8 cellular contexts compared by ENCODE assay signal in the genomic region with DNA sequence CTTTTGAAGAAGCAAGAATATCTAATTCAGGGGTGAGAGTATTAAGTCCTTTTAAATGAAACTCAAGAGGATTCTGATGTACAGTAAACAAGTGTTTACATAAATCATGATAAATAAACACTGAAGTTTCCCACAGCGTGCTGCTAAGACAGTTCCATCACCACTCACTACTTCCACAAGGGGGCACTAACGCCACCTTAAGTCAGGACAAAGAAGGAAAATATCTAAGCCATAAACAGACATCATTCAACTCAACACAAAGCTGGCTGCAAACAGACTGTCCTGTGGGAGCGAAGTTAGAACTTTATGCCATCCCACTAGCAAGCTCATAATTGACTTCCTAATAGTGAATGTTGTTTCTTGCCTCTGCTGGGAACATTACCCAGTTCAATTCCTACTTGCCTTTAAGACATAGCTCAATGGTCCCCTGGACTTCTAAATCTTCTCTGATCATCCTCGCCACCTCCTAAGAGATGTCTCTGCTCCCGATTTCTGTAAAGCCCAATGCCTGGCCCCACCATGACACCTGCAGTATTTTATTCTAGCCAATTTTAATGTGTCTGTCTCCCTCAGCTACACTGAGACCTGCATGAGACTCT. TPM values are rescaled to one million over a fixed set of nuclear protein-coding genes. Genes with fewer than 3 reads are reported as not detected.
DNase-seq lines count a peak whose midpoint lies in the region; ATAC-seq, FAIRE-seq and TF ChIP-seq lines count a peak whose summit lies in the region.

No MANE protein-coding gene starts in this region.

- H3K79me2 ChIP-seq in HepG2 (ENCODE audit: insufficient read depth, low read length): no peaks in the 10 kb centered on the region

- no TSS peak for BruUV-seq in HepG2 (replicated peaks; lab: Mats Ljungman, UMichigan)

- intact Hi-C loops in HepG2 (cut with micrococcal nuclease; ENCODE audit: unreplicated experiment): loop anchor here (1.0 to 10.0 kb wide), 8 partner anchors 23 to 591 kb away; partner anchors contain the start of gene CUL3

- CTCF ChIA-PET in HepG2 (lab: Yijun Ruan, JAX; ENCODE audit: low intra/inter-chr PET ratio, low total read pairs): interaction anchor here (0.9 to 12.2 kb wide), 6 partner anchors 21 to 295 kb away, joined by 3 to 272 read pairs (median 4); no protein-coding TSS in a partner anchor

- no peak overlapping the region for H3K27ac ChIP-seq in HepG2 (ENCODE audit: extremely low read length, insufficient read depth, low read length)

- H3K4me2 ChIP-seq in HepG2 (ENCODE audit: low read depth, low read length): no peak overlapping the region

- DNase-seq in NCI-H226 (peak; percentile 48), cerebellum (ENCODE audit: low spot score) (peak; percentile 58), HepG2 (ENCODE audit: low spot score) (peak; percentile 77)
- DNase-seq in stimulated activated CD8-positive, alpha-beta memory T cell treated with anti-CD3 and anti-CD28 coated beads, Interleukin-12 subunit alpha, Interleukin-12 subunit beta, amount 100 ng/mL, for 24 hours (ENCODE audit: extremely low read depth): peak; percentile 19

- POLR2A ChIA-PET in HepG2 (lab: Yijun Ruan, JAX): interaction anchor here (1.1 to 3.4 kb wide), 6 partner anchors 15 to 290 kb away, joined by 3 to 13 read pairs (median 6); partner anchors contain the start of gene SERPINE2

- peaks cover 61% of the 10 kb centered on the region for H3K4me1 ChIP-seq in HepG2 (ENCODE audit: insufficient read depth, low read length)

- H3K27me3 ChIP-seq in HepG2 (ENCODE audit: control insufficient read depth in 1 of 2, insufficient read depth in 2 of 2, low read length in 2 of 2): no peaks in the 10 kb centered on the region

- WGBS in HepG2 (ENCODE audit: low lambda C conversion rate): 26% methylated on average over 5 of the region's 5 CpGs

- FAIRE-seq in A204.1 (lab: Jason Lieb, UNC): peak; percentile 86
- peak; percentile 97 for FAIRE-seq in HepG2 (lab: Jason Lieb, UNC)

- no peaks in the 10 kb centered on the region for H3K9me3 ChIP-seq in HepG2 (ENCODE audit: low read length)

- TF ChIP-seq CTCF in HepG2 (CRISPR knock-in tag; IDR thresholded peaks at IDR 0.05): peak; percentile 92

- no peak for TF ChIP-seq POLR2A in GM18505 (IDR thresholded peaks at IDR 0.05; ENCODE audit: borderline replicate concordance, extremely low read depth, insufficient read depth, insufficient read length)
- TF ChIP-seq POLR2A in HepG2 (IDR thresholded peaks at IDR 0.05; ENCODE audit: insufficient read depth in 1 of 2, low read depth in 2 of 2, low read length in 2 of 2): no peak

- no peak overlapping the region for H3K4me3 ChIP-seq in HepG2 (replicated peaks in 1 of 3; ENCODE audit: insufficient read depth in 1 of 3, low read depth in 2 of 3, low read length in 3 of 3)

- TF ChIP-seq EP300 in HepG2 (IDR thresholded peaks at IDR 0.05; ENCODE audit: low read depth in 2 of 2, low read length in 2 of 2) (no peak), HepG2 (CRISPR knock-in tag; IDR thresholded peaks at IDR 0.05; ENCODE audit: borderline replicate concordance) (no peak)

- H4K20me1 ChIP-seq in HepG2 (ENCODE audit: insufficient read depth, low read length): no peaks in the 10 kb centered on the region

- H3K36me3 ChIP-seq in HepG2 (replicated peaks in 1 of 2; ENCODE audit: control insufficient read depth in 1 of 2, insufficient read depth in 2 of 2, low read length in 2 of 2): no peaks in the 10 kb centered on the region

- in situ Hi-C loops in HepG2 (cut with HindIII; ENCODE audit: extremely low pct_ligation_motif_present, low pct_unique_long_range_greater_than_20kb): loop anchor here (5.0 to 10.0 kb wide), 2 partner anchors 294 to 661 kb away; no protein-coding TSS in a partner anchor

- no peak overlapping the region for H2AFZ ChIP-seq in HepG2 (ENCODE audit: low read length)

- no peak overlapping the region for H3K9ac ChIP-seq in HepG2 (ENCODE audit: insufficient read depth, low read depth, low read length)

- peak; percentile 62 for ATAC-seq in GM18505 (IDR thresholded peaks at IDR 0.05; ENCODE audit: unreplicated experiment)
- ATAC-seq in HG03066 (IDR thresholded peaks at IDR 0.05; ENCODE audit: low read depth, unreplicated experiment): peak; percentile 79
- peak; percentile 56 to 62 for ATAC-seq in activated CD4-positive, CD25-positive, alpha-beta regulatory T cell treated with anti-CD3 and anti-CD28 coated beads, Interleukin-2, amount 50 U/mL, for 24 hours
- peak; percentile 44 for ATAC-seq in HepG2

- peak; percentile 86 for TF ChIP-seq RAD21 in HepG2 (CRISPR knock-in tag; IDR thresholded peaks at IDR 0.05)

RNA-seq across cellular contexts. Expression of gene MRPL44, which starts 36.5 kb away (rescaled TPM):
- total RNA-seq in cerebellum (27.9 TPM), HepG2 (2016; rRNA removed; fragmentation: Illumina TruSeq; extraction: Trizol) (78.0 and 101 TPM in 2 replicates)
- total RNA-seq in HepG2 (2016; cell fraction: cytosol; rRNA removed; fragmentation: Illumina TruSeq; extraction: Trizol; ENCODE audit: low read depth): 19.7 and 21.8 TPM in 2 replicates
- total RNA-seq in HepG2 (2016; cell fraction: insoluble cytoplasmic fraction; rRNA removed; fragmentation: Illumina TruSeq; extraction: Trizol): 76.1 and 100 TPM in 2 replicates
- total RNA-seq in HepG2 (2016; cell fraction: membrane; rRNA removed; fragmentation: Illumina TruSeq; extraction: Trizol): 38.1 and 39.0 TPM in 2 replicates
- total RNA-seq in HepG2 (2016; cell fraction: nucleus; rRNA removed; fragmentation: Illumina TruSeq; extraction: Trizol): 33.6 TPM in 2 replicates
- 31.1 and 38.4 TPM in 2 replicates for polyA plus RNA-seq in HepG2 (2011; rRNA removed)
- 29.5 and 37.2 TPM in 2 replicates for polyA plus RNA-seq in HepG2 (2011; cell fraction: cytosol; rRNA removed)
- 7.5 and 10.9 TPM in 2 replicates for polyA plus RNA-seq in HepG2 (2011; cell fraction: nucleus; rRNA removed)
- polyA plus RNA-seq in HepG2 (2012): 31.9 and 35.7 TPM in 2 replicates
- polyA plus RNA-seq in HepG2 (2016; cell fraction: cytosol; fragmentation: Illumina TruSeq; extraction: Trizol; ENCODE audit: low read depth): 10.7 and 11.0 TPM in 2 replicates
- 114 TPM in 2 replicates for polyA plus RNA-seq in HepG2 (2016; cell fraction: insoluble cytoplasmic fraction; fragmentation: Illumina TruSeq; extraction: Trizol; ENCODE audit: low read depth)
- 18.8 and 22.2 TPM in 2 replicates for polyA plus RNA-seq in HepG2 (2016; cell fraction: membrane; fragmentation: Illumina TruSeq; extraction: Trizol; ENCODE audit: low read depth)
- polyA plus RNA-seq in HepG2 (2016; cell fraction: nucleus; fragmentation: Illumina TruSeq; extraction: Trizol; ENCODE audit: insufficient read depth, low read depth): 42.6 and 43.1 TPM in 2 replicates
- polyA minus RNA-seq in HepG2 (2011; rRNA and poly(A)+ RNA removed; ENCODE audit: low replicate concordance): 6.2 and 14.6 TPM in 2 replicates
- 25.3 and 29.9 TPM in 2 replicates for polyA minus RNA-seq in HepG2 (2011; cell fraction: cytosol; rRNA and poly(A)+ RNA removed)
- 14.3 and 18.9 TPM in 2 replicates for polyA minus RNA-seq in HepG2 (2011; cell fraction: nucleus; rRNA and poly(A)+ RNA removed)

RNA-seq across cellular contexts. Expression of gene SERPINE2, which starts 45.4 kb away (rescaled TPM):
- total RNA-seq in cerebellum (42.3 TPM), HepG2 (2016; rRNA removed; fragmentation: Illumina TruSeq; extraction: Trizol) (5.5 and 7.9 TPM in 2 replicates)
- 3.0 and 3.9 TPM in 2 replicates for total RNA-seq in HepG2 (2016; cell fraction: cytosol; rRNA removed; fragmentation: Illumina TruSeq; extraction: Trizol; ENCODE audit: low read depth)
- total RNA-seq in HepG2 (2016; cell fraction: insoluble cytoplasmic fraction; rRNA removed; fragmentation: Illumina TruSeq; extraction: Trizol): 5.1 and 8.6 TPM in 2 replicates
- total RNA-seq in HepG2 (2016; cell fraction: membrane; rRNA removed; fragmentation: Illumina TruSeq; extraction: Trizol): 2.8 and 3.4 TPM in 2 replicates
- total RNA-seq in HepG2 (2016; cell fraction: nucleus; rRNA removed; fragmentation: Illumina TruSeq; extraction: Trizol): 14.0 and 14.4 TPM in 2 replicates
- polyA plus RNA-seq in HepG2 (2011; rRNA removed): 18.1 and 24.3 TPM in 2 replicates
- 15.4 and 23.2 TPM in 2 replicates for polyA plus RNA-seq in HepG2 (2011; cell fraction: cytosol; rRNA removed)
- 27.2 and 31.6 TPM in 2 replicates for polyA plus RNA-seq in HepG2 (2011; cell fraction: nucleus; rRNA removed)
- 41.2 and 105 TPM in 2 replicates for polyA plus RNA-seq in HepG2 (2012)
- 1.3 and 1.5 TPM in 2 replicates for polyA plus RNA-seq in HepG2 (2016; cell fraction: cytosol; fragmentation: Illumina TruSeq; extraction: Trizol; ENCODE audit: low read depth)
- polyA plus RNA-seq in HepG2 (2016; cell fraction: insoluble cytoplasmic fraction; fragmentation: Illumina TruSeq; extraction: Trizol; ENCODE audit: low read depth): 5.2 and 7.0 TPM in 2 replicates
- 3.2 and 3.5 TPM in 2 replicates for polyA plus RNA-seq in HepG2 (2016; cell fraction: membrane; fragmentation: Illumina TruSeq; extraction: Trizol; ENCODE audit: low read depth)
- 24.9 and 28.8 TPM in 2 replicates for polyA plus RNA-seq in HepG2 (2016; cell fraction: nucleus; fragmentation: Illumina TruSeq; extraction: Trizol; ENCODE audit: insufficient read depth, low read depth)
- polyA minus RNA-seq in HepG2 (2011; rRNA and poly(A)+ RNA removed; ENCODE audit: low replicate concordance): 1.8 and 14.9 TPM in 2 replicates
- polyA minus RNA-seq in HepG2 (2011; cell fraction: cytosol; rRNA and poly(A)+ RNA removed): 11.7 and 23.7 TPM in 2 replicates
- polyA minus RNA-seq in HepG2 (2011; cell fraction: nucleus; rRNA and poly(A)+ RNA removed): 15.5 and 22.8 TPM in 2 replicates

RNA-seq across cellular contexts. Expression of gene WDFY1, which starts 48.6 kb away (rescaled TPM):
- total RNA-seq in cerebellum (58.1 TPM), HepG2 (2016; rRNA removed; fragmentation: Illumina TruSeq; extraction: Trizol) (77.0 and 92.1 TPM in 2 replicates)
- total RNA-seq in HepG2 (2016; cell fraction: cytosol; rRNA removed; fragmentation: Illumina TruSeq; extraction: Trizol; ENCODE audit: low read depth): 11.5 and 14.6 TPM in 2 replicates
- 74.9 and 94.6 TPM in 2 replicates for total RNA-seq in HepG2 (2016; cell fraction: insoluble cytoplasmic fraction; rRNA removed; fragmentation: Illumina TruSeq; extraction: Trizol)
- 26.9 and 28.9 TPM in 2 replicates for total RNA-seq in HepG2 (2016; cell fraction: membrane; rRNA removed; fragmentation: Illumina TruSeq; extraction: Trizol)
- 97.2 and 104 TPM in 2 replicates for total RNA-seq in HepG2 (2016; cell fraction: nucleus; rRNA removed; fragmentation: Illumina TruSeq; extraction: Trizol)
- polyA plus RNA-seq in HepG2 (2011; rRNA removed): 77.1 and 78.4 TPM in 2 replicates
- polyA plus RNA-seq in HepG2 (2011; cell fraction: cytosol; rRNA removed): 40.1 and 47.7 TPM in 2 replicates
- 98.7 and 128 TPM in 2 replicates for polyA plus RNA-seq in HepG2 (2011; cell fraction: nucleus; rRNA removed)
- polyA plus RNA-seq in HepG2 (2012): 36.5 and 42.3 TPM in 2 replicates
- polyA plus RNA-seq in HepG2 (2016; cell fraction: cytosol; fragmentation: Illumina TruSeq; extraction: Trizol; ENCODE audit: low read depth): 4.0 and 4.3 TPM in 2 replicates
- 72.6 and 75.5 TPM in 2 replicates for polyA plus RNA-seq in HepG2 (2016; cell fraction: insoluble cytoplasmic fraction; fragmentation: Illumina TruSeq; extraction: Trizol; ENCODE audit: low read depth)
- polyA plus RNA-seq in HepG2 (2016; cell fraction: membrane; fragmentation: Illumina TruSeq; extraction: Trizol; ENCODE audit: low read depth): 10.6 and 12.5 TPM in 2 replicates
- polyA plus RNA-seq in HepG2 (2016; cell fraction: nucleus; fragmentation: Illumina TruSeq; extraction: Trizol; ENCODE audit: insufficient read depth, low read depth): 136 and 138 TPM in 2 replicates
- polyA minus RNA-seq in HepG2 (2011; rRNA and poly(A)+ RNA removed; ENCODE audit: low replicate concordance): 55.3 and 443 TPM in 2 replicates
- 49.8 and 57.9 TPM in 2 replicates for polyA minus RNA-seq in HepG2 (2011; cell fraction: cytosol; rRNA and poly(A)+ RNA removed)
- polyA minus RNA-seq in HepG2 (2011; cell fraction: nucleus; rRNA and poly(A)+ RNA removed): 186 and 218 TPM in 2 replicates

Comparison
In these comparisons a context has a peak if more than half of its experiments do, and no peak if none do; other contexts are left out.
1. DNase-seq: peak in every context shown above with its lines; median percentile 77 in HepG2; 58 in cerebellum; 48 in NCI-H226; 19 in stimulated activated CD8-positive, alpha-beta memory T cell treated with anti-CD3 and anti-CD28 coated beads, Interleukin-12 subunit alpha, Interleukin-12 subunit beta, amount 100 ng/mL, for 24 hours.